Comparison of ENCODE assay signal across 1 cellular context in the genomic region with DNA sequence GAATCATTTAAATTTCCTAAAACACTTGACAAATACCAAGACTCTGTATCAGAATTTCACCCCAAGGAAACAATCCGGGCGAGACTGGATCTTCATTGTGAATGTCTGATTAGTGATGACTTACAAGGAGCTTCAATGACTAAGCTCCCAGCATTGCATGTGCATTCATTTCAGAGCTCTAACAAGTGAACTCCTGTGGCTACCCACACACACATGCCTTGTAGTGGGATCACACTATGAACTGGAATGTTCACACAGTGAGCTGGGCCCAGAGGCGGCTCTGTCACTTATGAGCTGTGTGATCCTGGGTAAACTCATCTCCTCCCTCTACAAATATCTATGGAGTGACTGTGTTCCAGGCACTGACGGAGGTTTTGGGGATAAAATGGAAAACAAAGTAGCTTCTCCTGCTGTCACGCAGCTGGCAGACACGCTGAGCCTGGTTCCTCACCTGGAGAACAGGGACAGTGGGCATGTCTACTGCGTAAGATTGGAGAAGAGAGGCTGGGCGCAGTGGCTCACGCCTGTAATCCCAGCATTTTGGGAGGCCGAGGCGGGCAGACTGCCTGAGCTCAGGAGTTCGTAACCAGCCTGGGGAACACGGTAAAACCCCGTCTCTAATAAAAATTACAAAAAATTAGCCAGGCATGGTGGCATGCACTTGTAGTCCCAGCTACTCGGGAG.
TF ChIP-seq lines count a peak whose summit lies in the region.

No MANE protein-coding gene starts in this region.

TF ChIP-seq in endothelial cell of umbilical vein, 7 proteins besides CTCF, POLR2A, EP300 and RAD21 (continued from another document):
- TF ChIP-seq, protein P1, sequence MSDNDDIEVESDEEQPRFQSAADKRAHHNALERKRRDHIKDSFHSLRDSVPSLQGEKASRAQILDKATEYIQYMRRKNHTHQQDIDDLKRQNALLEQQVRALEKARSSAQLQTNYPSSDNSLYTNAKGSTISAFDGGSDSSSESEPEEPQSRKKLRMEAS (IDR thresholded peaks at IDR 0.05; ENCODE audit: insufficient read depth, insufficient read length): no peak
